In the genomic region with DNA sequence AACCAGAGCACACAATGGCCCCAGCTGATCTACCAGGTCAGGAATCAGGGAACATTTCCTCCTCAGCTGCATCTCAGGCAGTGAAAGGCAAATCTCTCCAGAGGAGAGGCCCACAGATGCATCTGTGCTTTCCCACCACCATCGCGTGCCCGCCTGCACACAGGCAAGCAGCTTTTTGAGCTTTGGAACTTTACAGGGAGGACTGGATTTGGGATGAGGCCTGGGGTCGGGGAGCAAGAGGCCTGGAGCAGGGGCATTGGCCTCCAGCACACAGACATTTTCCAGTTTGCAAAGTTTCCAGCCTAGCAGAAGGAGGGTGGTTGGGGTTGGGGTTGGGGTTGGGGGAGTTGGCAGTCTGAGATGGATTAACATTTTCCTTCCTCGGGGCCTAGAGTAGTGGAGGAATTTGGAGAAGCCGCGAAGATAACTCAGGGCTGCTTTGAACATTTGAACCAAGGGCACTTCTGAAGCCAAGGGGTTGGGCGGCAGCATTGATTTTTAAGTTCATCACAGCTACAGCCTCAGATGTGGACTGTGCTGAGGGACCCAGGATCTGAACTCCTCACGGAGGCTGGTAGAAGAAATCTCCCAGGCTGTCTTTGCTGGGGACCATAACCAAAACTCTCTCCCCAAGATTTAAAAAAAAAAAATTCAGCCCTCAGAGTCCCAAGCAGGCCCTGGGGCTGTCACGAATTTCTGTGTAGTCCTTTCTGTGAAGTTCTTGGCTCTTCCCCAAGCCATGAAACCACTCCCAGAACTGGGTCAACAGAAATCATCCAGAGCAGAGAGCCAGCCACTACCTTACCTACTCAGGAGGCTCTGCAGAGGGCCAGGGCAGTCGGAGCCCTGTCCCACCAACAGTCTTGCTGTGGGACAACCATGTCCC, we compare ENCODE assay signal across 18 cellular contexts. TPM values are rescaled to one million over a fixed set of nuclear protein-coding genes. Genes with fewer than 3 reads are reported as not detected.
DNase-seq lines count a peak whose midpoint lies in the region; ATAC-seq, FAIRE-seq and TF ChIP-seq lines count a peak whose summit lies in the region.
"Had no signal": no experiment of that assay in that cellular context is flagged by ENCODE, and none has a peak within 500 bp of the region (broad histone marks: within the 10 kb centered on the region; RNA-seq: fewer than 3 reads in every experiment).

No MANE protein-coding gene starts in this region.

- peak overlapping the region; percentile 3; the same call in 1 of the 2 replicates for H3K27ac ChIP-seq in BLaER1
- H3K27ac ChIP-seq in trophoblast cell (ENCODE audit: low read depth, low read length) = no peak overlapping the region
- H3K27ac ChIP-seq: KMS-11, vagina had no signal

- H2BK12ac ChIP-seq in trophoblast cell (ENCODE audit: low read length) = no peak overlapping the region

- H3K79me2 ChIP-seq in trophoblast cell (ENCODE audit: control insufficient read depth, insufficient read depth, low read length, poor library complexity) = no peaks in the 10 kb centered on the region

- H3K27me3 ChIP-seq in BLaER1 (no peaks in the 10 kb centered on the region), trophoblast cell (ENCODE audit: insufficient read depth, low read length) (no peaks in the 10 kb centered on the region)
- H3K27me3 ChIP-seq: vagina had no signal

- H3K9me3 ChIP-seq in BLaER1 (no peaks in the 10 kb centered on the region), trophoblast cell (ENCODE audit: insufficient read depth, low read depth, low read length) (no peaks in the 10 kb centered on the region)
- H3K9me3 ChIP-seq: vagina had no signal

- H3K79me1 ChIP-seq in trophoblast cell (ENCODE audit: low read length) = no peaks in the 10 kb centered on the region

- no peak overlapping the region for H3K14ac ChIP-seq in trophoblast cell (ENCODE audit: low read length)

- H3K18ac ChIP-seq in trophoblast cell (ENCODE audit: low read length) = no peak overlapping the region

- FAIRE-seq in GM12892 (lab: Jason Lieb, UNC) = no peak
- FAIRE-seq: TTC549 had no signal

- DNase-seq in NCI-H69 (lab: John Stamatoyannopoulos, UW) (peak; percentile 49), left cardiac atrium (no peak), trophoblast cell (no peak), 8988T (no peak), KBM-7 (no peak), GM12892 (ENCODE audit: insufficient read length) (no peak), DMS 273 treated with DMSO at 0.1 percent for 48 hours (lab: John Stamatoyannopoulos, UW) (no peak)
- DNase-seq: activated CD4-positive, alpha-beta T cell treated with anti-CD3 and anti-CD28 coated beads, Interleukin-2, amount 10 ng/mL, durations not matched to agents 24 days and 14 days; activated naive CD4-positive, alpha-beta T cell treated with anti-CD3 and anti-CD28 coated beads for 36 hours; AML-193; COR-L47; NCI-H1436; nucleus accumbens; right cardiac atrium had no signal

- TF ChIP-seq POLR2A in GM12892 (IDR thresholded peaks at IDR 0.05; ENCODE audit: low read depth, low read length) = no peak

- H4K20me1 ChIP-seq in BLaER1 = no peaks in the 10 kb centered on the region

- no peak overlapping the region for H2AFZ ChIP-seq in trophoblast cell (ENCODE audit: insufficient read depth, low read length, poor library complexity)

- H4K8ac ChIP-seq in trophoblast cell (ENCODE audit: low read depth, low read length) = no peak overlapping the region

- H3K4me3 ChIP-seq in BLaER1 (no peak overlapping the region), trophoblast cell (ENCODE audit: low read depth, low read length) (no peak overlapping the region)
- H3K4me3 ChIP-seq: vagina had no signal

- no peak overlapping the region for H3K4ac ChIP-seq in trophoblast cell (ENCODE audit: low read depth, low read length)

- WGBS in trophoblast cell (ENCODE audit: extremely low coverage, insufficient coverage, insufficient read length) = no CpG with 5 or more reads among the region's 11 CpGs

- H2AK5ac ChIP-seq in trophoblast cell (ENCODE audit: low read length) = no peak overlapping the region

- H3K4me2 ChIP-seq in BLaER1 = peak overlapping the region; percentile 41
- H3K4me2 ChIP-seq in trophoblast cell (ENCODE audit: low read length) = no peak overlapping the region
- H3K4me2 ChIP-seq: KMS-11 had no signal

- no peak overlapping the region for H3K23ac ChIP-seq in trophoblast cell (ENCODE audit: low read length)

- in situ Hi-C loops in KBM-7 (cut with MboI; ENCODE audit: low pct_unique_long_range_greater_than_20kb, low sequenced_read_pairs) = no loop called here

- no peak overlapping the region for H2BK5ac ChIP-seq in trophoblast cell (ENCODE audit: low read depth, low read length, poor library complexity)

- peaks cover 55% of the 10 kb centered on the region for H3K4me1 ChIP-seq in BLaER1
- peaks cover 0 to 3% of the 10 kb centered on the region in 2 experiments for H3K4me1 ChIP-seq in trophoblast cell (ENCODE audit: control insufficient read depth in 1 of 2, insufficient read depth in 2 of 2, low read length in 2 of 2)
- H3K4me1 ChIP-seq: vagina had no signal

- ATAC-seq in left cardiac atrium = peak; percentile 15 to 32

- no peak overlapping the region for H2BK120ac ChIP-seq in trophoblast cell (ENCODE audit: insufficient read depth, low read length, poor library complexity)

- H4K12ac ChIP-seq in trophoblast cell (ENCODE audit: low read depth, low read length) = no peak overlapping the region

- H3K9ac ChIP-seq in BLaER1 (no peak overlapping the region; the same call in 1 of the 2 replicates), trophoblast cell (ENCODE audit: low read length) (no peak overlapping the region)
- H3K9ac ChIP-seq: KMS-11 had no signal

- H3K36me3 ChIP-seq in BLaER1 (no peaks in the 10 kb centered on the region), trophoblast cell (ENCODE audit: control insufficient read depth in 1 of 2, insufficient read depth in 2 of 2, low read length in 2 of 2) (no peaks in the 10 kb centered on the region)
- H3K36me3 ChIP-seq: vagina had no signal

- intact Hi-C loops in left cardiac atrium (cut with DNase I) = loop anchor here in 1 of 2 donors (10.0 kb wide), 3 partner anchors 188 to 828 kb away; no protein-coding TSS in a partner anchor

- H4K91ac ChIP-seq in trophoblast cell (ENCODE audit: low read depth, low read length) = peak overlapping the region; percentile 10

RNA-seq across cellular contexts. Expression of a gene that starts 25.6 kb away (rescaled TPM):
- total RNA-seq in left cardiac atrium = 10 to 100 TPM; 27.9 to 28.2 TPM
- polyA plus RNA-seq in trophoblast cell (2013) = 66.6 and 67.9 TPM in 2 replicates
- 42.4 TPM for polyA plus RNA-seq in GM12892 (2012; ENCODE audit: missing spikeins)
